18 cellular contexts compared by ENCODE assay signal in genomic region chr5:69010443-69010842, GRCh38.
A peak's percentile ranks its signal among the peaks of the same experiment; 100 is the strongest.
DNase-seq lines count a peak whose midpoint lies in the region; ATAC-seq and TF ChIP-seq lines count a peak whose summit lies in the region.
"Had no signal": no experiment of that assay in that cellular context is flagged by ENCODE, and none has a peak within 500 bp of the region (broad histone marks: within the 10 kb centered on the region; RNA-seq: fewer than 3 reads in every experiment).

No MANE protein-coding gene starts in this region.

- DNase-seq in AG09309 (ENCODE audit: low read depth) (peak; percentile 58), NCI-H2227 (lab: John Stamatoyannopoulos, UW; ENCODE audit: unreplicated experiment) (peak; percentile 14), kidney glomerular epithelial cell (lab: John Stamatoyannopoulos, UW) (peak; percentile 28), renal cortical epithelial cell (ENCODE audit: low read depth) (peak; percentile 33), NCI-H2029 (lab: John Stamatoyannopoulos, UW) (no peak)
- no peak for DNase-seq in activated CD8-positive, alpha-beta memory T cell treated with anti-CD3 and anti-CD28 coated beads, Interleukin-2, amount 50 U/mL, for 48 hours
- DNase-seq: 8988T; BE2C; C1 segment of cervical spinal cord; Caco-2; CD4-positive, CD25-positive, alpha-beta regulatory T cell; CD8-positive, alpha-beta memory T cell; DMS79 treated with DMSO at 0.1 percent for 48 hours; GF-D8; H9 had no signal

- H3K4me3 ChIP-seq in AG09309 (ENCODE audit: control insufficient read depth, low read depth, low read length) = no peak overlapping the region
- H3K4me3 ChIP-seq: GM12878 had no signal

- ATAC-seq in HG03097 (IDR thresholded peaks at IDR 0.05; ENCODE audit: low FRiP score, unreplicated experiment) (no peak), HG02642 (IDR thresholded peaks at IDR 0.05; ENCODE audit: poor library complexity, unreplicated experiment) (no peak)
- ATAC-seq: GM12878 had no signal

- no peak for TF ChIP-seq CTCF in AG09309 (IDR thresholded peaks at IDR 0.05; ENCODE audit: control insufficient read depth, insufficient read depth, low read depth, low read length, missing control alignments)

Comparison
In these comparisons a context has a peak if more than half of its experiments do, and no peak if none do; other contexts are left out.
1. DNase-seq: peak in AG09309 (single experiment), NCI-H2227 (single experiment), kidney glomerular epithelial cell (single experiment) and renal cortical epithelial cell (single experiment); none in activated CD8-positive, alpha-beta memory T cell treated with anti-CD3 and anti-CD28 coated beads, Interleukin-2, amount 50 U/mL, for 48 hours (single experiment) and NCI-H2029 (single experiment).